ENCODE assay signal across 1 cellular context in the genomic region with DNA sequence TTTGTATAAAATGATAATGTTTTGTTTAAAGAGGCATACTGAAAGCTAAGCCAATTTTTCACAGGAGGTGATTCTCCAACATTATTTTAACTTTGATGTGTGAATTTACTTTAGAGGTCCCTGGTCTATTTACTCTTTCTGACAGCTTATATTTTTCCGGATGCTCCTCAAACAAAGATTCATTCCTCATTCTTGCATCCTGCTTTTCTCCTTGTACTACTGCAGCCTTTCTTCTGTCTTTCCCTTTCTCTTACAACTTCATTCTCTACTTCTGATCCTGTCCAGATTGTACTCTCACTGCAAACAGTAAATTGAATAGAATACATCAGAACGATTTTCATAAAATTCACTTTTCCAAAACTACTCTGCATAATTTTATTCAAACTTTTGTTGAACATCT.
TF ChIP-seq lines count a peak whose summit lies in the region.

No MANE protein-coding gene starts in this region.

TF ChIP-seq in GM12878, 131 proteins besides CTCF, POLR2A, EP300 and RAD21:
- TF ChIP-seq NR2C2 (IDR thresholded peaks at IDR 0.05; ENCODE audit: borderline replicate concordance, control insufficient read depth, insufficient read length, low read depth) (no peak), BCL11A (IDR thresholded peaks at IDR 0.05; ENCODE audit: low read depth, low read length) (no peak), ESRRA (IDR thresholded peaks at IDR 0.05; ENCODE audit: low read length) (no peak), SIX5 (IDR thresholded peaks at IDR 0.05; ENCODE audit: low read depth, low read length, severe bottlenecking) (no peak)
